17 cellular contexts compared by ENCODE assay signal in the genomic region with DNA sequence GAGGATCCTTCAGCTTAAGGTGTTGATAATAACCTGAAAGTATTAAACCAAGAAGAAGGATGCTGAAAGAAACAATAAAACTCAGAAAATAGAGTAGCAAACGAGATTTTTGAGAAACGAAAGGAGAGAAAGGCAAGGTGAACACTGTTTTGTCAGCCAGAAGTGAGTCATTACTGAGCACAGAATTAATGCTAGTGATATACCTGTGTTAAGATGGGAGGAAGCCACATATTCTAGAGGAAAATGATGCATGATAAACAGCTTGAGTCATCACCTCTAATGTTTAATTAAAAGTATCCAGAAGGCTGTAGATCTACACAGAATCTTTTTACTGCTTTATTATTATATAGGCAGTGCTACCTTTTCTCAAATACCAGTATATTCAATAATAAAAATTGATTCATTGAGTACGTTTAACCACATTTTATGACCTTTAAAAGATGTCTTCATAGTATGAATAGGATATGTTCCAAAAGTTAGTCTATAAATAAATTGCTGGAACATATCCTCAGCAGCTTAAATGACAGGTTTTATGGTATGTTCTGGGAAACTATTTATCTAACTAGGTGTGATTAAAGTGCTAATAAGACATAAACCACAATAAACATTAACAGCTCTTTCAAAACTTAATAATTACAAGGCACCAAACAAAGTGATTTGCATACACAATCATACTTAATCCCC. TPM values are rescaled to one million over a fixed set of nuclear protein-coding genes. Genes with fewer than 3 reads are reported as not detected.
DNase-seq lines count a peak whose midpoint lies in the region; TF ChIP-seq lines count a peak whose summit lies in the region.
"Had no signal": no experiment of that assay in that cellular context is flagged by ENCODE, and none has a peak within 500 bp of the region (broad histone marks: within the 10 kb centered on the region; RNA-seq: fewer than 3 reads in every experiment).

No MANE protein-coding gene starts in this region.

- dilution Hi-C loops in mammary epithelial cell (cut with HindIII; ENCODE audit: low sequenced_read_pairs), result no loop called here

- peaks cover 94% of the 10 kb centered on the region for H3K79me2 ChIP-seq in mammary epithelial cell (ENCODE audit: insufficient read depth, low read length)

- CTCF ChIA-PET in CD8-positive, alpha-beta memory T cell (lab: Charles Lee), result interaction anchor here (0.9 to 6.7 kb wide), 3 partner anchors 9 to 35 kb away, joined by 3 to 77 read pairs (median 3); partner anchors contain the start of gene SH3GLB1
- CTCF ChIA-PET in mammary epithelial cell (lab: Charles Lee; ENCODE audit: low non-redundant PET), result no interaction called here

- in situ Hi-C loops in mammary epithelial cell (cut with MboI; ENCODE audit: low sequenced_read_pairs in 2 of 2), result no loop called here

- no peak overlapping the region for H3K27ac ChIP-seq in CD8-positive, alpha-beta memory T cell (ENCODE audit: low read depth, low read length)
- no peak overlapping the region for H3K27ac ChIP-seq in mammary epithelial cell (ENCODE audit: insufficient read depth, low read depth, low read length)
- H3K27ac ChIP-seq: BLaER1, prostate gland had no signal

- TF ChIP-seq CTCF in mammary epithelial cell (conservative IDR thresholded peaks at IDR 0.05 in 1 of 2, IDR thresholded peaks at IDR 0.05 in 1 of 2; ENCODE audit: extremely low read depth in 1 of 2, insufficient read depth in 1 of 2, low read depth in 1 of 2, low read length in 2 of 2), result no peak

- H4K20me1 ChIP-seq in mammary epithelial cell (ENCODE audit: insufficient read depth, low read length), result peaks cover 5% of the 10 kb centered on the region

- no peak overlapping the region for H3K9ac ChIP-seq in mammary epithelial cell (ENCODE audit: insufficient read depth, low read length)
- H3K9ac ChIP-seq: BLaER1 had no signal

- no peak overlapping the region for H2AFZ ChIP-seq in mammary epithelial cell (ENCODE audit: low read depth, low read length)

- peaks cover 45 to 85% (median 71%) of the 10 kb centered on the region in 3 donors for H3K4me1 Mint-ChIP-seq in CD8-positive, alpha-beta memory T cell

- H3K4me3 Mint-ChIP-seq in CD8-positive, alpha-beta memory T cell, result peak overlapping the region in 3 of 7 donors; percentile 13 to 35 (median 21)
- H3K4me3 Mint-ChIP-seq: endodermal cell had no signal

- no peaks in the 10 kb centered on the region for H3K9me3 Mint-ChIP-seq in CD8-positive, alpha-beta memory T cell
- H3K9me3 Mint-ChIP-seq: endodermal cell had no signal

- DNase-seq in CD8-positive, alpha-beta memory T cell, result no peak
- DNase-seq in HT-29 (ENCODE audit: low spot score) (peak; percentile 13), mammary epithelial cell (peak; percentile 70), kidney tubule cell (ENCODE audit: low spot score) (peak; percentile 49), AG08395 (ENCODE audit: low spot score) (no peak), HuH-7 (ENCODE audit: low spot score) (no peak), HuH-7.5 (ENCODE audit: low spot score) (no peak), UCSD-AML1 (lab: John Stamatoyannopoulos, UW; ENCODE audit: unreplicated experiment) (no peak)
- DNase-seq: amygdala, endodermal cell, GDM1, hypothalamus, Kasumi-1, NCI-H2081 treated with DMSO at 0.1 percent for 48 hours, substantia nigra had no signal

- H3K27me3 Mint-ChIP-seq in CD8-positive, alpha-beta memory T cell, result no peaks in the 10 kb centered on the region

- H3K4me1 ChIP-seq in CD8-positive, alpha-beta memory T cell (ENCODE audit: insufficient read depth, low read length), result peaks cover 25% of the 10 kb centered on the region
- peaks cover 9% of the 10 kb centered on the region for H3K4me1 ChIP-seq in mammary epithelial cell (ENCODE audit: insufficient read depth, low read length)

- H3K4me3 ChIP-seq in CD8-positive, alpha-beta memory T cell (ENCODE audit: low read length), result no peak overlapping the region
- H3K4me3 ChIP-seq in mammary epithelial cell (replicated peaks in 1 of 3; ENCODE audit: insufficient read depth in 1 of 3, low read depth in 2 of 3, low read length in 3 of 3), result peak overlapping the region in 1 of 3 experiments; percentile 33
- H3K4me3 ChIP-seq: BLaER1, prostate gland had no signal

- H3K27me3 ChIP-seq in CD8-positive, alpha-beta memory T cell (ENCODE audit: insufficient read depth, low read length, poor library complexity, severe bottlenecking), result no peaks in the 10 kb centered on the region
- no peaks in the 10 kb centered on the region for H3K27me3 ChIP-seq in mammary epithelial cell (ENCODE audit: insufficient read depth, low read length)
- H3K27me3 ChIP-seq: BLaER1 had no signal

- H3K27ac Mint-ChIP-seq in CD8-positive, alpha-beta memory T cell, result peak overlapping the region in 6 of 8 donors; percentile 11 to 89 (median 67)
- H3K27ac Mint-ChIP-seq: endodermal cell had no signal

- BruUV-seq in mammary epithelial cell (replicated peaks; lab: Mats Ljungman, UMichigan), result no TSS peak

- intact Hi-C loops in mammary epithelial cell (cut with micrococcal nuclease), result no loop called here

- H3K4me2 ChIP-seq in mammary epithelial cell (ENCODE audit: insufficient read depth, low read depth, low read length), result no peak overlapping the region
- H3K4me2 ChIP-seq: BLaER1 had no signal

- H3K36me3 Mint-ChIP-seq in CD8-positive, alpha-beta memory T cell, result peaks cover 0 to 37% (median 4%) of the 10 kb centered on the region in 3 donors

- H3K36me3 ChIP-seq in CD8-positive, alpha-beta memory T cell (ENCODE audit: insufficient read depth, low read length), result peaks cover 6% of the 10 kb centered on the region
- H3K36me3 ChIP-seq in mammary epithelial cell (ENCODE audit: insufficient read depth, low read length), result peaks cover 13% of the 10 kb centered on the region
- H3K36me3 ChIP-seq: prostate gland had no signal

- POLR2A ChIA-PET in CD8-positive, alpha-beta memory T cell (lab: Charles Lee), result interaction anchor here (2.3 kb wide), 1 partner anchor 10 kb away, joined by 12 read pairs; the partner anchor contains the start of gene SH3GLB1

- 85% methylated on average over 3 of the region's 3 CpGs for whole genome bisulfite sequencing in mammary epithelial cell (ENCODE audit: low coverage, missing lambda C conversion rate)

- H3K9me3 ChIP-seq in CD8-positive, alpha-beta memory T cell (ENCODE audit: low read length), result no peaks in the 10 kb centered on the region
- H3K9me3 ChIP-seq in mammary epithelial cell (replicated peaks; ENCODE audit: insufficient read depth, low read length), result no peaks in the 10 kb centered on the region
- H3K9me3 ChIP-seq: BLaER1, prostate gland had no signal

RNA-seq across cellular contexts. Expression of gene SH3GLB1, which starts 10.3 kb away (rescaled TPM):
- 10 to 100 TPM; 66.3 to 69.7 TPM for total RNA-seq in CD8-positive, alpha-beta memory T cell
- 48.6 TPM for polyA plus RNA-seq in CD8-positive, alpha-beta memory T cell
- total RNA-seq in HT-29 (2014; rRNA removed; shearing (Covaris generic)), result 17.0 and 18.1 TPM in 2 replicates
- total RNA-seq in mammary epithelial cell, result 10 to 100 TPM; 41.8 to 93.9 TPM
- polyA plus RNA-seq in mammary epithelial cell, result 36.2 TPM
- 68.9 TPM for polyA minus RNA-seq in mammary epithelial cell

Comparison
In these comparisons a context has a peak if more than half of its experiments do, and no peak if none do; other contexts are left out.
1. DNase-seq: peak in HT-29 (single experiment), mammary epithelial cell (single experiment) and kidney tubule cell (single experiment); none in CD8-positive, alpha-beta memory T cell (0 of 5), AG08395 (single experiment), HuH-7 (single experiment), HuH-7.5 (single experiment) and UCSD-AML1 (single experiment).